ENCODE assay signal across 8 cellular contexts in genomic region chr12:50039151-50039835, GRCh38. TPM values are rescaled to one million over a fixed set of nuclear protein-coding genes. Genes with fewer than 3 reads are reported as not detected.
DNase-seq lines count a peak whose midpoint lies in the region; ATAC-seq, FAIRE-seq and TF ChIP-seq lines count a peak whose summit lies in the region.

No MANE protein-coding gene starts in this region.

- in situ Hi-C loops in HepG2 (cut with HindIII; ENCODE audit: extremely low pct_ligation_motif_present, low pct_unique_long_range_greater_than_20kb) = no loop called here

- intact Hi-C loops in HepG2 (cut with micrococcal nuclease; ENCODE audit: unreplicated experiment) = loop anchor here (1.0 to 2.0 kb wide), 3 partner anchors 18 to 72 kb away; partner anchors contain the start of gene ASIC1

- peak; percentile 79 for DNase-seq in AG20443 (ENCODE audit: low spot score)
- peak; percentile 62 for DNase-seq in HCEC 1CT
- peak; percentile 66 to 89 for DNase-seq in NCI-H524 (lab: John Stamatoyannopoulos, UW)
- DNase-seq in activated CD4-positive, alpha-beta T cell treated with anti-CD3 and anti-CD28 coated beads for 48 hours = peak; percentile 95
- DNase-seq in chondrocyte (ENCODE audit: low spot score) = no peak
- DNase-seq in HepG2 (ENCODE audit: low spot score) = peak; percentile 69
- DNase-seq in stimulated activated CD4-positive, alpha-beta T cell treated with anti-CD3 and anti-CD28 coated beads, Interleukin-4, amount 100 ng/mL, for 24 hours = peak; percentile 88

- peak; percentile 88 for TF ChIP-seq CTCF in chondrocyte (IDR thresholded peaks at IDR 0.05)
- peak; percentile 90 for TF ChIP-seq CTCF in HepG2 (CRISPR knock-in tag; IDR thresholded peaks at IDR 0.05)

- H3K4me3 Mint-ChIP-seq in chondrocyte (ENCODE audit: unreplicated experiment) = no peak overlapping the region

- ATAC-seq in HepG2 (peak; percentile 92), GM21529 (IDR thresholded peaks at IDR 0.05; ENCODE audit: unreplicated experiment) (no peak)

- H3K36me3 ChIP-seq in HepG2 (replicated peaks in 1 of 2; ENCODE audit: control insufficient read depth in 1 of 2, insufficient read depth in 2 of 2, low read length in 2 of 2) = no peaks in the 10 kb centered on the region

- H3K27me3 Mint-ChIP-seq in chondrocyte (ENCODE audit: low read depth) = peaks cover 8% of the 10 kb centered on the region

- POLR2A ChIA-PET in HepG2 (lab: Yijun Ruan, JAX) = interaction anchor here (0.9 to 1.2 kb wide), 3 partner anchors 14 to 298 kb away, joined by 3 to 5 read pairs (median 3); partner anchors contain the start of genes RACGAP1 and TMBIM6

- no peak overlapping the region for H3K9ac ChIP-seq in HepG2 (ENCODE audit: insufficient read depth, low read depth, low read length)

- FAIRE-seq in HepG2 (lab: Jason Lieb, UNC) = peak; percentile 90

- no peak for TF ChIP-seq EP300 in HepG2 (IDR thresholded peaks at IDR 0.05; ENCODE audit: low read depth in 2 of 2, low read length in 2 of 2)
- TF ChIP-seq EP300 in HepG2 (CRISPR knock-in tag; IDR thresholded peaks at IDR 0.05; ENCODE audit: borderline replicate concordance) = no peak

- no TSS peak for BruUV-seq in HepG2 (replicated peaks; lab: Mats Ljungman, UMichigan)

- H2AFZ ChIP-seq in HepG2 (ENCODE audit: low read length) = no peak overlapping the region

- no peak overlapping the region for H3K4me3 ChIP-seq in HepG2 (replicated peaks in 1 of 3; ENCODE audit: insufficient read depth in 1 of 3, low read depth in 2 of 3, low read length in 3 of 3)

- H3K27ac ChIP-seq in HepG2 (ENCODE audit: extremely low read length, insufficient read depth, low read length) = no peak overlapping the region

- no peaks in the 10 kb centered on the region for H3K79me2 ChIP-seq in HepG2 (ENCODE audit: insufficient read depth, low read length)

- H3K27me3 ChIP-seq in HepG2 (ENCODE audit: control insufficient read depth in 1 of 2, insufficient read depth in 2 of 2, low read length in 2 of 2) = peaks cover 5 to 25% of the 10 kb centered on the region in 2 experiments; a peak in 4 of 5 replicates

- H3K9me3 Mint-ChIP-seq in chondrocyte (ENCODE audit: low read depth) = no peaks in the 10 kb centered on the region

- no peaks in the 10 kb centered on the region for H4K20me1 ChIP-seq in HepG2 (ENCODE audit: insufficient read depth, low read length)

- no peaks in the 10 kb centered on the region for H3K9me3 ChIP-seq in HepG2 (ENCODE audit: low read length)

- peak; percentile 74 for TF ChIP-seq RAD21 in HepG2 (CRISPR knock-in tag; IDR thresholded peaks at IDR 0.05)

- H3K36me3 Mint-ChIP-seq in chondrocyte (ENCODE audit: low read depth) = no peaks in the 10 kb centered on the region

- CTCF ChIA-PET in HepG2 (lab: Yijun Ruan, JAX; ENCODE audit: low intra/inter-chr PET ratio, low total read pairs) = interaction anchor here (1.0 to 2.0 kb wide), 5 partner anchors 9 to 72 kb away, joined by 3 to 21 read pairs (median 5); no protein-coding TSS in a partner anchor

- no peaks in the 10 kb centered on the region for H3K4me1 Mint-ChIP-seq in chondrocyte (ENCODE audit: low read depth)

- H3K4me2 ChIP-seq in HepG2 (ENCODE audit: low read depth, low read length) = peak overlapping the region; percentile 27; the same call in 1 of the 2 replicates

- no peak overlapping the region for H3K27ac Mint-ChIP-seq in chondrocyte (ENCODE audit: unreplicated experiment)

- WGBS in HepG2 (ENCODE audit: low lambda C conversion rate) = 23% methylated on average over 8 of the region's 9 CpGs

- TF ChIP-seq POLR2A in HepG2 (IDR thresholded peaks at IDR 0.05; ENCODE audit: insufficient read depth in 1 of 2, low read depth in 2 of 2, low read length in 2 of 2) = no peak

- H3K4me1 ChIP-seq in HepG2 (ENCODE audit: insufficient read depth, low read length) = peaks cover 19% of the 10 kb centered on the region

TF ChIP-seq in HepG2, 621 proteins besides CTCF, POLR2A, EP300 and RAD21 (continues in another document):
- TF ChIP-seq SIN3A (IDR thresholded peaks at IDR 0.05; ENCODE audit: borderline replicate concordance, low read depth, low read length) = no peak

RNA-seq across cellular contexts. Expression of gene RACGAP1, which starts 14.0 kb away (rescaled TPM):
- total RNA-seq in chondrocyte = 25.7 to 31.0 TPM (median 28.4 TPM) in 3 replicates
- 57.9 and 95.5 TPM in 2 replicates for total RNA-seq in HepG2 (2016; rRNA removed; fragmentation: Illumina TruSeq; extraction: Trizol)
- total RNA-seq in HepG2 (2016; cell fraction: cytosol; rRNA removed; fragmentation: Illumina TruSeq; extraction: Trizol; ENCODE audit: low read depth) = 19.2 and 25.1 TPM in 2 replicates
- total RNA-seq in HepG2 (2016; cell fraction: insoluble cytoplasmic fraction; rRNA removed; fragmentation: Illumina TruSeq; extraction: Trizol) = 56.8 and 91.5 TPM in 2 replicates
- total RNA-seq in HepG2 (2016; cell fraction: membrane; rRNA removed; fragmentation: Illumina TruSeq; extraction: Trizol) = 22.2 and 24.7 TPM in 2 replicates
- total RNA-seq in HepG2 (2016; cell fraction: nucleus; rRNA removed; fragmentation: Illumina TruSeq; extraction: Trizol) = 29.8 and 36.8 TPM in 2 replicates
- polyA plus RNA-seq in HepG2 (2011; rRNA removed) = 14.0 and 16.7 TPM in 2 replicates
- 11.8 and 12.2 TPM in 2 replicates for polyA plus RNA-seq in HepG2 (2011; cell fraction: cytosol; rRNA removed)
- polyA plus RNA-seq in HepG2 (2011; cell fraction: nucleus; rRNA removed) = 15.3 and 17.4 TPM in 2 replicates
- polyA plus RNA-seq in HepG2 (2012) = 13.0 and 24.8 TPM in 2 replicates
- polyA plus RNA-seq in HepG2 (2016; cell fraction: cytosol; fragmentation: Illumina TruSeq; extraction: Trizol; ENCODE audit: low read depth) = 3.3 and 3.8 TPM in 2 replicates
- polyA plus RNA-seq in HepG2 (2016; cell fraction: insoluble cytoplasmic fraction; fragmentation: Illumina TruSeq; extraction: Trizol; ENCODE audit: low read depth) = 55.6 and 59.8 TPM in 2 replicates
- polyA plus RNA-seq in HepG2 (2016; cell fraction: membrane; fragmentation: Illumina TruSeq; extraction: Trizol; ENCODE audit: low read depth) = 8.3 and 9.6 TPM in 2 replicates
- polyA plus RNA-seq in HepG2 (2016; cell fraction: nucleus; fragmentation: Illumina TruSeq; extraction: Trizol; ENCODE audit: insufficient read depth, low read depth) = 35.4 and 37.2 TPM in 2 replicates
- 65.5 and 353 TPM in 2 replicates for polyA minus RNA-seq in HepG2 (2011; rRNA and poly(A)+ RNA removed; ENCODE audit: low replicate concordance)
- polyA minus RNA-seq in HepG2 (2011; cell fraction: cytosol; rRNA and poly(A)+ RNA removed) = 20.2 and 21.7 TPM in 2 replicates
- polyA minus RNA-seq in HepG2 (2011; cell fraction: nucleus; rRNA and poly(A)+ RNA removed) = 17.5 and 21.2 TPM in 2 replicates

RNA-seq across cellular contexts. Expression of gene ASIC1, which starts 18.1 kb away (rescaled TPM):
- total RNA-seq in chondrocyte (2.5 to 4.4 TPM (median 3.9 TPM) in 3 replicates), HepG2 (2016; rRNA removed; fragmentation: Illumina TruSeq; extraction: Trizol) (0.24 and 0.44 TPM in 2 replicates)
- total RNA-seq in HepG2 (2016; cell fraction: cytosol; rRNA removed; fragmentation: Illumina TruSeq; extraction: Trizol; ENCODE audit: low read depth) = 0.26 and 0.30 TPM in 2 replicates
- 0.19 and 1.1 TPM in 2 replicates for total RNA-seq in HepG2 (2016; cell fraction: insoluble cytoplasmic fraction; rRNA removed; fragmentation: Illumina TruSeq; extraction: Trizol)
- 0.49 and 0.52 TPM in 2 replicates for total RNA-seq in HepG2 (2016; cell fraction: membrane; rRNA removed; fragmentation: Illumina TruSeq; extraction: Trizol)
- 0.47 and 0.75 TPM in 2 replicates for total RNA-seq in HepG2 (2016; cell fraction: nucleus; rRNA removed; fragmentation: Illumina TruSeq; extraction: Trizol)
- polyA plus RNA-seq in HepG2 (2011; rRNA removed) = 1.3 and 1.5 TPM in 2 replicates
- polyA plus RNA-seq in HepG2 (2011; cell fraction: cytosol; rRNA removed) = 0.85 and 0.98 TPM in 2 replicates
- polyA plus RNA-seq in HepG2 (2011; cell fraction: nucleus; rRNA removed) = 2.6 and 3.1 TPM in 2 replicates
- 0.56 and 0.67 TPM in 2 replicates for polyA plus RNA-seq in HepG2 (2012)
- polyA plus RNA-seq in HepG2 (2016; cell fraction: cytosol; fragmentation: Illumina TruSeq; extraction: Trizol; ENCODE audit: low read depth) = 0.34 and 0.51 TPM in 2 replicates
- 0.59 and 0.66 TPM in 2 replicates for polyA plus RNA-seq in HepG2 (2016; cell fraction: insoluble cytoplasmic fraction; fragmentation: Illumina TruSeq; extraction: Trizol; ENCODE audit: low read depth)
- 0.59 and 0.63 TPM in 2 replicates for polyA plus RNA-seq in HepG2 (2016; cell fraction: membrane; fragmentation: Illumina TruSeq; extraction: Trizol; ENCODE audit: low read depth)
- 2.9 and 3.2 TPM in 2 replicates for polyA plus RNA-seq in HepG2 (2016; cell fraction: nucleus; fragmentation: Illumina TruSeq; extraction: Trizol; ENCODE audit: insufficient read depth, low read depth)
- polyA minus RNA-seq in HepG2 (2011; rRNA and poly(A)+ RNA removed; ENCODE audit: low replicate concordance) = 2.0 and 12.2 TPM in 2 replicates
- 0.40 and 0.88 TPM in 2 replicates for polyA minus RNA-seq in HepG2 (2011; cell fraction: cytosol; rRNA and poly(A)+ RNA removed)
- 0.87 and 1.3 TPM in 2 replicates for polyA minus RNA-seq in HepG2 (2011; cell fraction: nucleus; rRNA and poly(A)+ RNA removed)

RNA-seq across cellular contexts. Expression of gene SMARCD1, which starts 45.8 kb away (rescaled TPM):
- total RNA-seq in chondrocyte (50.8 to 55.7 TPM (median 52.0 TPM) in 3 replicates), HepG2 (2016; rRNA removed; fragmentation: Illumina TruSeq; extraction: Trizol) (54.6 and 64.9 TPM in 2 replicates)
- total RNA-seq in HepG2 (2016; cell fraction: cytosol; rRNA removed; fragmentation: Illumina TruSeq; extraction: Trizol; ENCODE audit: low read depth) = 18.3 and 19.3 TPM in 2 replicates
- total RNA-seq in HepG2 (2016; cell fraction: insoluble cytoplasmic fraction; rRNA removed; fragmentation: Illumina TruSeq; extraction: Trizol) = 53.8 and 56.6 TPM in 2 replicates
- 51.5 and 52.7 TPM in 2 replicates for total RNA-seq in HepG2 (2016; cell fraction: membrane; rRNA removed; fragmentation: Illumina TruSeq; extraction: Trizol)
- 46.9 and 61.3 TPM in 2 replicates for total RNA-seq in HepG2 (2016; cell fraction: nucleus; rRNA removed; fragmentation: Illumina TruSeq; extraction: Trizol)
- 51.7 and 55.5 TPM in 2 replicates for polyA plus RNA-seq in HepG2 (2011; rRNA removed)
- polyA plus RNA-seq in HepG2 (2011; cell fraction: cytosol; rRNA removed) = 35.2 and 38.4 TPM in 2 replicates
- polyA plus RNA-seq in HepG2 (2011; cell fraction: nucleus; rRNA removed) = 69.3 and 71.6 TPM in 2 replicates
- 35.8 and 43.5 TPM in 2 replicates for polyA plus RNA-seq in HepG2 (2012)
- polyA plus RNA-seq in HepG2 (2016; cell fraction: cytosol; fragmentation: Illumina TruSeq; extraction: Trizol; ENCODE audit: low read depth) = 12.2 and 14.5 TPM in 2 replicates
- 51.0 and 65.3 TPM in 2 replicates for polyA plus RNA-seq in HepG2 (2016; cell fraction: insoluble cytoplasmic fraction; fragmentation: Illumina TruSeq; extraction: Trizol; ENCODE audit: low read depth)
- polyA plus RNA-seq in HepG2 (2016; cell fraction: membrane; fragmentation: Illumina TruSeq; extraction: Trizol; ENCODE audit: low read depth) = 41.4 and 44.8 TPM in 2 replicates
- polyA plus RNA-seq in HepG2 (2016; cell fraction: nucleus; fragmentation: Illumina TruSeq; extraction: Trizol; ENCODE audit: insufficient read depth, low read depth) = 82.4 and 96.0 TPM in 2 replicates
- polyA minus RNA-seq in HepG2 (2011; rRNA and poly(A)+ RNA removed; ENCODE audit: low replicate concordance) = 82.5 and 134 TPM in 2 replicates
- polyA minus RNA-seq in HepG2 (2011; cell fraction: cytosol; rRNA and poly(A)+ RNA removed) = 41.4 and 46.1 TPM in 2 replicates
- polyA minus RNA-seq in HepG2 (2011; cell fraction: nucleus; rRNA and poly(A)+ RNA removed) = 68.1 and 69.0 TPM in 2 replicates
